Comparison of ENCODE assay signal across 8 cellular contexts in the genomic region with DNA sequence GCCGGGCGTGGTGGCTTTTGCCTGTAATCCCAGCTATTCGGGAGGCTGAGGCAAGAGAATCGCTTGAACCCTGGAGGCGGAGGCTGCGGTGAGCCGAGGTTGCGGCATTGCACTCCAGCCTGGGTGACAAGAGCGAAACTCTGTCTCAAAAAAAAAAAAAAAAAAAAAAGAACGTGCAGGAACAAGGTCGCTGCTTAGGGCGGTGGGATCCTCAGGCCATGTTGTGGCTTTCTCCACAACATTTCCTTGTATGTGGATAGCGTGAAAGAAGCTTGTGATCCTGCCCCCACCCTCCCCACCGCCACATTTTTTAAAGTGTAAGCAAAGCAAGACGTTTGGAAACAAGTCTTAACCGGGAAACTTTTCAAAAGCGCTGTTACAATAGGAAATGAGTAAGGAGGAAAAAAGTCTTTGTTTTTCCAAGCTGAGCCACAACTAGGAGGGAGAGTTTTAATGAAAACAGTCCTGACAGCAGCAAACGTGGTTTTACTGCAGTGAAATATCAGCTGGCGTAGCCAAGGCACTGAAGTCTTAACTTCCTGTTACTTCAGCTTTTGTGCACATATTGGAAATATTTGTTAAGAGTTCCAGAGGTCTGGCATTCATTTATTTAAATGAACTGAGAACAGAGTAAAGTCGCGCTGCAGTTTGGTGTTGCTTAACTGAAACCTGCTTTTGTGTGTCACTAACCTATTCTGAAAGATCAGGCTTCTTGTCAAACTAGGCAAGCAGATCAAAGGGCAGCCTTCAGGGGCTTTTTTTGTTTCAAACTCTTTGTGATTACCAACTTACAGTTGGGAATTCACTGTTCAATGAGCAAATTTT. TPM values are rescaled to one million over a fixed set of nuclear protein-coding genes. Genes with fewer than 3 reads are reported as not detected.
DNase-seq lines count a peak whose midpoint lies in the region; ATAC-seq, FAIRE-seq and TF ChIP-seq lines count a peak whose summit lies in the region.

No MANE protein-coding gene starts in this region.

- H3K27ac ChIP-seq in KMS-11: peak overlapping the region; percentile 13; the same call in 1 of the 2 replicates

- no peak overlapping the region for H2AFZ ChIP-seq in KMS-11 (ENCODE audit: low read depth)

- H4K20me1 ChIP-seq in KMS-11 (ENCODE audit: insufficient read depth): no peaks in the 10 kb centered on the region

- H3K27me3 Mint-ChIP-seq in activated CD4-positive, alpha-beta memory T cell treated with anti-CD3 and anti-CD28 coated beads for 36 hours: no peaks in the 10 kb centered on the region
- peaks cover 0 to 2% (median 0%) of the 10 kb centered on the region in 5 donors for H3K27me3 Mint-ChIP-seq in naive thymus-derived CD8-positive, alpha-beta T cell

- H3K9me3 Mint-ChIP-seq in activated CD4-positive, alpha-beta memory T cell treated with anti-CD3 and anti-CD28 coated beads for 36 hours: no peaks in the 10 kb centered on the region
- no peaks in the 10 kb centered on the region for H3K9me3 Mint-ChIP-seq in naive thymus-derived CD8-positive, alpha-beta T cell

- H3K4me2 ChIP-seq in KMS-11: peak overlapping the region; percentile 61

- peaks cover 36% of the 10 kb centered on the region; the same call in 1 of the 2 replicates for H3K79me2 ChIP-seq in KMS-11 (ENCODE audit: insufficient read depth, low read depth)

- peaks cover 54% of the 10 kb centered on the region for H3K4me1 Mint-ChIP-seq in activated CD4-positive, alpha-beta memory T cell treated with anti-CD3 and anti-CD28 coated beads for 36 hours (ENCODE audit: low read depth)
- peaks cover 19 to 57% (median 44%) of the 10 kb centered on the region in 4 donors for H3K4me1 Mint-ChIP-seq in naive thymus-derived CD8-positive, alpha-beta T cell

- H3K9ac ChIP-seq in KMS-11: no peak overlapping the region

- intact Hi-C loops in activated CD4-positive, alpha-beta memory T cell treated with anti-CD3 and anti-CD28 coated beads for 36 hours (cut with micrococcal nuclease): loop anchor here (1.0 to 10.0 kb wide), 6 partner anchors 133 to 1841 kb away; a partner anchor contains a TSS

- peak overlapping the region; percentile 86 for H3K4me3 Mint-ChIP-seq in activated CD4-positive, alpha-beta memory T cell treated with anti-CD3 and anti-CD28 coated beads for 36 hours
- H3K4me3 Mint-ChIP-seq in naive thymus-derived CD8-positive, alpha-beta T cell: peak overlapping the region; percentile 86 to 99 (median 94)

- peaks cover 29% of the 10 kb centered on the region for H3K4me1 ChIP-seq in KMS-11 (ENCODE audit: low read depth, poor library complexity, severe bottlenecking)

- peaks cover 50% of the 10 kb centered on the region for H3K36me3 Mint-ChIP-seq in activated CD4-positive, alpha-beta memory T cell treated with anti-CD3 and anti-CD28 coated beads for 36 hours
- H3K36me3 Mint-ChIP-seq in naive thymus-derived CD8-positive, alpha-beta T cell: peaks cover 4 to 25% (median 13%) of the 10 kb centered on the region in 3 donors

- H3K27me3 ChIP-seq in KMS-11 (ENCODE audit: insufficient read depth, low read depth): no peaks in the 10 kb centered on the region

- no peak for TF ChIP-seq CTCF in KMS-11 (conservative IDR thresholded peaks at IDR 0.05; ENCODE audit: low read depth, low read length)

- peak; percentile 68 for FAIRE-seq in urothelium cell line (lab: Jason Lieb, UNC)

- POLR2A ChIA-PET in activated CD4-positive, alpha-beta memory T cell treated with anti-CD3 and anti-CD28 coated beads for 36 hours (lab: Charles Lee): interaction anchor here (0.6 to 5.3 kb wide), 11 partner anchors 11 to 213 kb away, joined by 3 to 90 read pairs (median 5); no protein-coding TSS in a partner anchor
- POLR2A ChIA-PET in naive thymus-derived CD8-positive, alpha-beta T cell (lab: Charles Lee): interaction anchor here (0.6 to 8.3 kb wide), 13 partner anchors 8 to 213 kb away, joined by 3 to 112 read pairs (median 5); a partner anchor contains a TSS

- ATAC-seq in esophagus mucosa (peak; percentile 20), GM21825 (IDR thresholded peaks at IDR 0.05; ENCODE audit: unreplicated experiment) (no peak), GM19035 (IDR thresholded peaks at IDR 0.05; ENCODE audit: unreplicated experiment) (no peak)
- no peak for ATAC-seq in naive thymus-derived CD8-positive, alpha-beta T cell

- no peak overlapping the region for H3K4me3 ChIP-seq in KMS-11 (IDR thresholded peaks at IDR 0.05; ENCODE audit: insufficient read depth, low read depth, low read length)

- no peaks in the 10 kb centered on the region for H3K36me3 ChIP-seq in KMS-11 (ENCODE audit: insufficient read depth)

- DNase-seq in EH (ENCODE audit: low read depth) (peak; percentile 99), urothelium cell line (ENCODE audit: low spot score) (peak; percentile 53)
- DNase-seq in activated CD4-positive, alpha-beta memory T cell treated with anti-CD3 and anti-CD28 coated beads for 36 hours: peak; percentile 63
- DNase-seq in naive thymus-derived CD8-positive, alpha-beta T cell: peak in 8 of 10 donors; percentile 16 to 66 (median 36)

- CTCF ChIA-PET in activated CD4-positive, alpha-beta memory T cell treated with anti-CD3 and anti-CD28 coated beads for 36 hours (lab: Charles Lee): interaction anchor here (0.8 to 10.1 kb wide), 25 partner anchors 10 to 212 kb away, joined by 3 to 112 read pairs (median 5); no protein-coding TSS in a partner anchor

- H3K27ac Mint-ChIP-seq in activated CD4-positive, alpha-beta memory T cell treated with anti-CD3 and anti-CD28 coated beads for 36 hours: peak overlapping the region; percentile 100
- H3K27ac Mint-ChIP-seq in naive thymus-derived CD8-positive, alpha-beta T cell: peak overlapping the region; percentile 92 to 100 (median 100)

RNA-seq across cellular contexts. Expression of a gene that starts 3.8 kb away (rescaled TPM):
- total RNA-seq in activated CD4-positive, alpha-beta memory T cell treated with anti-CD3 and anti-CD28 coated beads for 36 hours: 10 to 100 TPM; 45.9 to 51.4 TPM
- 22.4 TPM for total RNA-seq in esophagus mucosa
- total RNA-seq in naive thymus-derived CD8-positive, alpha-beta T cell: 10 to 100 TPM; 80.1 to 83.6 TPM
- 10 to 100 TPM; 17.4 to 39.7 (median 31.6) TPM for polyA plus RNA-seq in naive thymus-derived CD8-positive, alpha-beta T cell

Comparison
In these comparisons a context has a peak if more than half of its experiments do, and no peak if none do; other contexts are left out.
1. DNase-seq: peak in every context shown above with its lines; median percentile 99 in EH; 63 in activated CD4-positive, alpha-beta memory T cell treated with anti-CD3 and anti-CD28 coated beads for 36 hours; 53 in urothelium cell line; 36 in naive thymus-derived CD8-positive, alpha-beta T cell.